16 cellular contexts compared by ENCODE assay signal in the genomic region with DNA sequence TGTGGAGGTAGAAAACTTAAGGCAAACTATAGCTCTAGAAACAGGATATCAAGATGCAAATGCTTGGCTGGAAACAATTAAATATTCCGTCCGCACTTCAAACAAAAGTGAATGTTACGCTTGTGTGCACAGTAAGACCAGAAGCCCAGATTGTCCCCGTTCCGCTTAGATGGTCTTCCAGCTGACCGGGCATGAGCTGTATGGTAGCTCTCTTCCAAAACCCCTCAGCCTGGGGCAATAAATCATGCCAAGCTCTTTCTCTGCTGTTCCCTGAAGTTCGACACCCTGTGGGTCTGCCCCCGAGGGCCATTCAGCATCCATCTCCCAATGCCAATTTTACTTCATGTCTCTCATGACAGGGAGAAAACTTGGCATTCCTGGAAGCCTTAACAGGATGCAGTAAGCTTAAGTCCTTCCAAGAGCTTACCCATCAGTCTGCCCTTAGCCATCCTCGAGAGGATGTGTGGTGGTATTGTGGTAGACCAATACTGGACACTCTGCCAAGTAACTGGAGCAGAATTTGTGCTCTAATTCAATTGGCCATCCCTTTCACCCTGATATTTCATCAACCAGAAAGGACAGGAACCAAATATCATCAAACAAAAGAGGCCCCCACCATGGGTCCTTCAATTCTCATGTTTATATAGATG.
DNase-seq lines count a peak whose midpoint lies in the region; ATAC-seq and TF ChIP-seq lines count a peak whose summit lies in the region.
"Had no signal": no experiment of that assay in that cellular context is flagged by ENCODE, and none has a peak within 500 bp of the region (broad histone marks: within the 10 kb centered on the region; RNA-seq: fewer than 3 reads in every experiment).

No MANE protein-coding gene starts in this region.

- TF ChIP-seq CTCF in astrocyte of the spinal cord (IDR thresholded peaks at IDR 0.05; ENCODE audit: low read depth, low read length) (no peak), nephron progenitor cell (IDR thresholded peaks at IDR 0.05) (no peak), osteocyte (IDR thresholded peaks at IDR 0.05) (no peak)

- H3K27me3 Mint-ChIP-seq in nephron progenitor cell (ENCODE audit: low read depth, poor library complexity) (peaks cover 4% of the 10 kb centered on the region), osteocyte (ENCODE audit: unreplicated experiment) (peaks cover 17% of the 10 kb centered on the region)

- H3K4me3 Mint-ChIP-seq in nephron progenitor cell = no peak overlapping the region
- no peak overlapping the region for H3K4me3 Mint-ChIP-seq in osteocyte (ENCODE audit: unreplicated experiment)
- H3K4me3 Mint-ChIP-seq: CD4-positive, alpha-beta memory T cell had no signal

- ATAC-seq in GM18502 (IDR thresholded peaks at IDR 0.05; ENCODE audit: poor library complexity, unreplicated experiment) = no peak

- no peak overlapping the region for H3K27ac Mint-ChIP-seq in nephron progenitor cell
- no peak overlapping the region for H3K27ac Mint-ChIP-seq in osteocyte (ENCODE audit: unreplicated experiment)

- H3K4me1 Mint-ChIP-seq in nephron progenitor cell (peaks cover 9% of the 10 kb centered on the region), osteocyte (ENCODE audit: unreplicated experiment) (peaks cover 9% of the 10 kb centered on the region)
- H3K4me1 Mint-ChIP-seq: CD4-positive, alpha-beta memory T cell had no signal

- H3K4me3 ChIP-seq in astrocyte of the spinal cord (ENCODE audit: low read depth, low read length) = no peak overlapping the region

- in situ Hi-C loops in Caki2 (cut with HindIII; ENCODE audit: low pct_unique_long_range_greater_than_20kb, low sequenced_read_pairs) = no loop called here
- in situ Hi-C loops in astrocyte of the spinal cord (cut with HindIII; ENCODE audit: low sequenced_read_pairs) = no loop called here

- H3K36me3 Mint-ChIP-seq in nephron progenitor cell (ENCODE audit: low read depth) = no peaks in the 10 kb centered on the region
- H3K36me3 Mint-ChIP-seq in osteocyte (ENCODE audit: unreplicated experiment) = no peaks in the 10 kb centered on the region
- H3K36me3 Mint-ChIP-seq: CD4-positive, alpha-beta memory T cell had no signal

- peak; percentile 33 for DNase-seq in Caki2 (ENCODE audit: low read depth)
- DNase-seq in NCI-H446 treated with DMSO at 0.1 percent for 48 hours (lab: John Stamatoyannopoulos, UW) = peak; percentile 64
- DNase-seq in astrocyte of the spinal cord (ENCODE audit: low read depth, low spot score) = peak; percentile 14
- peak; percentile 20 for DNase-seq in nephron progenitor cell
- no peak for DNase-seq in osteocyte (ENCODE audit: extremely low spot score, unreplicated experiment)
- no peak for DNase-seq in activated CD4-positive, alpha-beta T cell treated with anti-CD3 and anti-CD28 coated beads for 48 hours
- DNase-seq in stimulated activated CD4-positive, alpha-beta T cell treated with anti-CD3 and anti-CD28 coated beads, Interleukin-1b, Interleukin-23, amount 100 ng/mL, for 48 hours = no peak
- DNase-seq: AML-193; CD4-positive, alpha-beta memory T cell; GF-D8; KBM-7; MM.1S; NCI-H1105 treated with DMSO at 0.1 percent for 48 hours; NCI-H2029 treated with DMSO at 0.1 percent for 48 hours; NCI-H524 treated with DMSO at 0.1 percent for 48 hours had no signal

- H3K9me3 Mint-ChIP-seq in nephron progenitor cell (no peaks in the 10 kb centered on the region), osteocyte (ENCODE audit: unreplicated experiment) (no peaks in the 10 kb centered on the region)
- H3K9me3 Mint-ChIP-seq: CD4-positive, alpha-beta memory T cell had no signal

Comparison
In these comparisons a context has a peak if more than half of its experiments do, and no peak if none do; other contexts are left out.
1. DNase-seq: peak in Caki2 (single experiment), NCI-H446 treated with DMSO at 0.1 percent for 48 hours (single experiment), astrocyte of the spinal cord (single experiment) and nephron progenitor cell (single experiment); none in osteocyte (single experiment), activated CD4-positive, alpha-beta T cell treated with anti-CD3 and anti-CD28 coated beads for 48 hours (single experiment) and stimulated activated CD4-positive, alpha-beta T cell treated with anti-CD3 and anti-CD28 coated beads, Interleukin-1b, Interleukin-23, amount 100 ng/mL, for 48 hours (single experiment).